In the genomic region with DNA sequence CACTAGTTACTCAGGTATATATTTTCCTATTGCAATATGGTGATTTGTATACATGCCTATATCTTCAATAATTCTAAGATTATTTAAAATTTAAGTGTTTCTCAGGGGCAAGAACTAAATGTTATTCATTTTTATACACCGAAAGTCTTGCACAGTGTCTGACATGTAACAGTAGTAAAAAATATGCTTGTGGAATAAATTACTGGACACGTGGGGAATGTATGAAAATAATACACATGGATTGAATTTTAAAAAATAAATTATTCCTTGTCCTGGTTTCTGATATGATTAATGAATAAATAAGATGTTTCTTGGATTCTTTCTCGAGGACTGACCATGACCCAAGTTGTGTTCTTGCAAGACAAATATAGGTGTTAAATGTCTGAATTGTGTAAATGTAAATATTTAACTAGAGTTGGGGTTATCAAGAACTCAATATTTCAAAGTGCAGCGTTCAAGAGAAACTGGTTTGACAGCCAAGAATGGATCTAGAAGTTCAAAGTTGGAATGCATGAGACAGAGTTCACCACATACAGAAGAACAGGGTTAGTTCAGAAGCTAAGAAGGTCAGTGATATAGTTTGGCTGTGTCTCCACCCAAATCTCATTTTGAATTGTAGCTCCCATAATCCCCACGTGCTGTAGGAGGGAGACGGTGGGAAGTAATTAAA, we compare ENCODE assay signal across 21 cellular contexts.
"Had no signal": no experiment of that assay in that cellular context is flagged by ENCODE, and none has a peak within 500 bp of the region (broad histone marks: within the 10 kb centered on the region; RNA-seq: fewer than 3 reads in every experiment).

No MANE protein-coding gene starts in this region.

- H3K27ac ChIP-seq: heart right ventricle, left ventricle myocardium inferior, right atrium auricular region, right lobe of liver, skin epidermis, spleen, suprapubic skin, thoracic aorta, tibial artery, uterus had no signal

- H3K4me3 ChIP-seq: heart right ventricle, left ventricle myocardium inferior, lung, right atrium auricular region, right lobe of liver, skin epidermis, spleen, suprapubic skin, thoracic aorta, tibial artery, uterus had no signal

- ATAC-seq: heart right ventricle; left cardiac atrium; naive thymus-derived CD4-positive, alpha-beta T cell; natural killer cell treated with Interleukin-12 subunit alpha and Interleukin-12 subunit beta and Interleukin-15 and Interleukin-18, amount 100 ng/mL, for 72 hours; stimulated activated effector memory CD8-positive, alpha-beta T cell treated with anti-CD3 and anti-CD28 coated beads, Interleukin-12 subunit alpha, Interleukin-12 subunit beta, amount 100 ng/mL, for 72 hours had no signal

- DNase-seq: heart right ventricle; hippocampal formation; kidney glomerular epithelial cell; left cardiac atrium; left ventricle myocardium inferior; mesendoderm; naive thymus-derived CD4-positive, alpha-beta T cell; right lobe of liver; spleen; stimulated activated CD4-positive, alpha-beta T cell treated with anti-CD3 and anti-CD28 coated beads, Interleukin-4, amount 100 ng/mL, for 24 hours; stimulated activated naive CD4-positive, alpha-beta T cell; tibial artery; uterus had no signal

- H3K9me3 ChIP-seq: heart right ventricle, left ventricle myocardium inferior, right atrium auricular region, right lobe of liver, spleen, suprapubic skin, thoracic aorta, tibial artery, uterus had no signal

- H3K4me1 ChIP-seq: heart right ventricle, left ventricle myocardium inferior, right atrium auricular region, spleen, suprapubic skin, tibial artery, uterus had no signal

- H3K36me3 ChIP-seq: heart right ventricle, left ventricle myocardium inferior, right atrium auricular region, right lobe of liver, spleen, suprapubic skin, thoracic aorta, tibial artery, uterus had no signal

- H3K27me3 ChIP-seq: heart right ventricle, right atrium auricular region, right lobe of liver, spleen, suprapubic skin, tibial artery, uterus had no signal

- FAIRE-seq: keratinocyte had no signal
